Comparison of ENCODE assay signal across 12 cellular contexts in genomic region chr9:95124582-95125359, GRCh38.
DNase-seq lines count a peak whose midpoint lies in the region; ATAC-seq, FAIRE-seq and TF ChIP-seq lines count a peak whose summit lies in the region.
"Had no signal": no experiment of that assay in that cellular context is flagged by ENCODE, and none has a peak within 500 bp of the region (broad histone marks: within the 10 kb centered on the region; RNA-seq: fewer than 3 reads in every experiment).

No MANE protein-coding gene starts in this region.

- ATAC-seq in HepG2 (peak; percentile 81), GM19328 (IDR thresholded peaks at IDR 0.05; ENCODE audit: unreplicated experiment) (no peak)
- ATAC-seq: sciatic nerve had no signal

- H3K27me3 ChIP-seq in BJ (ENCODE audit: control insufficient read depth, insufficient read depth, low read length) (no peaks in the 10 kb centered on the region), Loucy (ENCODE audit: insufficient read depth, low read length, poor library complexity, severe bottlenecking) (no peaks in the 10 kb centered on the region), bronchial epithelial cell (ENCODE audit: control insufficient read depth, insufficient read depth, low read length) (no peaks in the 10 kb centered on the region), HepG2 (ENCODE audit: control insufficient read depth in 1 of 2, insufficient read depth in 2 of 2, low read length in 2 of 2) (no peaks in the 10 kb centered on the region)
- H3K27me3 ChIP-seq: SJSA1 had no signal

- FAIRE-seq in bronchial epithelial cell (lab: Jason Lieb, UNC) (no peak), HepG2 (lab: Jason Lieb, UNC) (no peak)

- H3K9me3 ChIP-seq in Loucy (ENCODE audit: insufficient read depth, low read depth, low read length) (no peaks in the 10 kb centered on the region), HepG2 (ENCODE audit: low read length) (no peaks in the 10 kb centered on the region)
- H3K9me3 ChIP-seq: SJSA1 had no signal

- H3K27ac ChIP-seq in HepG2 (ENCODE audit: extremely low read length, insufficient read depth, low read length) = no peak overlapping the region
- H3K27ac ChIP-seq: SJSA1 had no signal

- H3K4me3 ChIP-seq in BJ (ENCODE audit: low read depth, low read length) = no peak overlapping the region
- H3K4me3 ChIP-seq in Loucy (ENCODE audit: low read length, poor library complexity, severe bottlenecking) = no peak overlapping the region
- no peak overlapping the region for H3K4me3 ChIP-seq in bronchial epithelial cell (ENCODE audit: low read depth, low read length)
- no peak overlapping the region for H3K4me3 ChIP-seq in HepG2 (replicated peaks in 1 of 3; ENCODE audit: insufficient read depth in 1 of 3, low read depth in 2 of 3, low read length in 3 of 3)
- H3K4me3 ChIP-seq: SJSA1 had no signal

- CTCF ChIA-PET in BJ (lab: Yijun Ruan, JAX) (interaction anchor here (0.7 to 10.8 kb wide), 6 partner anchors 43 to 449 kb away, joined by 3 to 377 read pairs (median 3); no protein-coding TSS in a partner anchor), HepG2 (lab: Yijun Ruan, JAX; ENCODE audit: low intra/inter-chr PET ratio, low total read pairs) (no interaction called here)

- H2AFZ ChIP-seq in Loucy (ENCODE audit: low read length) = no peak overlapping the region
- no peak overlapping the region for H2AFZ ChIP-seq in HepG2 (ENCODE audit: low read length)

- H3F3A ChIP-seq in Loucy (ENCODE audit: low read depth) = no peaks in the 10 kb centered on the region

- intact Hi-C loops in HepG2 (cut with micrococcal nuclease; ENCODE audit: unreplicated experiment) = no loop called here

- no peaks in the 10 kb centered on the region for H3K9me2 ChIP-seq in Loucy (replicated peaks; ENCODE audit: low read depth, low read length)

- DNase-seq in BJ (ENCODE audit: low read depth) = no peak
- DNase-seq in bronchial epithelial cell (ENCODE audit: low read depth) = peak; percentile 57
- DNase-seq in HepG2 (ENCODE audit: low spot score) = no peak
- no peak for DNase-seq in GDM1 (lab: John Stamatoyannopoulos, UW)
- DNase-seq in activated CD4-positive, alpha-beta T cell treated with anti-CD3 and anti-CD28 coated beads, Interleukin-2, amount 50 U/mL, for 48 hours = no peak
- no peak for DNase-seq in NCI-H2107 treated with DMSO at 0.1 percent for 48 hours (lab: John Stamatoyannopoulos, UW; ENCODE audit: unreplicated experiment)
- DNase-seq: Calu3, mesenchymal stem cell had no signal

- H3K36me3 ChIP-seq in BJ (ENCODE audit: control insufficient read depth, insufficient read depth, low read length) (no peaks in the 10 kb centered on the region), Loucy (ENCODE audit: insufficient read depth, low read length) (no peaks in the 10 kb centered on the region), bronchial epithelial cell (ENCODE audit: control insufficient read depth, insufficient read depth, low read length) (no peaks in the 10 kb centered on the region), HepG2 (replicated peaks in 1 of 2; ENCODE audit: control insufficient read depth in 1 of 2, insufficient read depth in 2 of 2, low read length in 2 of 2) (no peaks in the 10 kb centered on the region; a peak in 1 of 5 replicates)
- H3K36me3 ChIP-seq: SJSA1 had no signal

- H3K9ac ChIP-seq in Loucy (ENCODE audit: low read depth, low read length, poor library complexity, severe bottlenecking) (no peak overlapping the region), HepG2 (ENCODE audit: insufficient read depth, low read depth, low read length) (no peak overlapping the region)

- H4K20me1 ChIP-seq in Loucy (ENCODE audit: insufficient read depth, low read length, poor library complexity, severe bottlenecking) (no peaks in the 10 kb centered on the region), HepG2 (ENCODE audit: insufficient read depth, low read length) (no peaks in the 10 kb centered on the region)

- BruUV-seq in HepG2 (replicated peaks; lab: Mats Ljungman, UMichigan) = no TSS peak

- H3K4me2 ChIP-seq in Loucy (ENCODE audit: low read depth, low read length, poor library complexity, severe bottlenecking) (no peak overlapping the region), HepG2 (ENCODE audit: low read depth, low read length) (no peak overlapping the region)

- H3K79me2 ChIP-seq in Loucy (ENCODE audit: insufficient read depth, low read length) = no peaks in the 10 kb centered on the region
- H3K79me2 ChIP-seq in HepG2 (ENCODE audit: insufficient read depth, low read length) = no peaks in the 10 kb centered on the region

- in situ Hi-C loops in HepG2 (cut with HindIII; ENCODE audit: extremely low pct_ligation_motif_present, low pct_unique_long_range_greater_than_20kb) = no loop called here

- TF ChIP-seq EP300 in HepG2 (IDR thresholded peaks at IDR 0.05; ENCODE audit: low read depth in 2 of 2, low read length in 2 of 2) (no peak), HepG2 (CRISPR knock-in tag; IDR thresholded peaks at IDR 0.05; ENCODE audit: borderline replicate concordance) (no peak)

- WGBS in HepG2 (ENCODE audit: low lambda C conversion rate) = 88% methylated on average over 9 of the region's 9 CpGs

- POLR2A ChIA-PET in BJ (lab: Charles Lee) (no interaction called here), HepG2 (lab: Yijun Ruan, JAX) (no interaction called here)

- peak; percentile 38 for TF ChIP-seq CTCF in BJ (IDR thresholded peaks at IDR 0.05; ENCODE audit: insufficient read depth, low read depth, low read length)
- peak; percentile 56 for TF ChIP-seq CTCF in Loucy (conservative IDR thresholded peaks at IDR 0.05; ENCODE audit: low read length)
- peak; percentile 58 for TF ChIP-seq CTCF in bronchial epithelial cell (IDR thresholded peaks at IDR 0.05; ENCODE audit: insufficient read depth, low read length, severe bottlenecking)
- TF ChIP-seq CTCF in HepG2 (CRISPR knock-in tag; IDR thresholded peaks at IDR 0.05) = peak; percentile 52

- H3K4me1 ChIP-seq in Loucy (ENCODE audit: insufficient read depth, low read length, poor library complexity, severe bottlenecking) (no peaks in the 10 kb centered on the region), HepG2 (ENCODE audit: insufficient read depth, low read length) (peaks cover 6% of the 10 kb centered on the region)

- TF ChIP-seq RAD21 in HepG2 (CRISPR knock-in tag; IDR thresholded peaks at IDR 0.05) = no peak

- TF ChIP-seq POLR2A in HepG2 (IDR thresholded peaks at IDR 0.05; ENCODE audit: insufficient read depth in 1 of 2, low read depth in 2 of 2, low read length in 2 of 2) = no peak

TF ChIP-seq in HepG2, 621 proteins besides CTCF, POLR2A, EP300 and RAD21:
- peak; percentile 35 for TF ChIP-seq STAG1 (CRISPR knock-in tag; IDR thresholded peaks at IDR 0.05)
- TF ChIP-seq ZNF761 (CRISPR knock-in tag; conservative IDR thresholded peaks at IDR 0.05) = 0 out of 2 replicates have a peak, but pooled peaks have one; percentile 43
- no peak for TF ChIP-seq ZKSCAN8 (CRISPR knock-in tag; IDR thresholded peaks at IDR 0.05; ENCODE audit: borderline replicate concordance)
